In the genomic region with DNA sequence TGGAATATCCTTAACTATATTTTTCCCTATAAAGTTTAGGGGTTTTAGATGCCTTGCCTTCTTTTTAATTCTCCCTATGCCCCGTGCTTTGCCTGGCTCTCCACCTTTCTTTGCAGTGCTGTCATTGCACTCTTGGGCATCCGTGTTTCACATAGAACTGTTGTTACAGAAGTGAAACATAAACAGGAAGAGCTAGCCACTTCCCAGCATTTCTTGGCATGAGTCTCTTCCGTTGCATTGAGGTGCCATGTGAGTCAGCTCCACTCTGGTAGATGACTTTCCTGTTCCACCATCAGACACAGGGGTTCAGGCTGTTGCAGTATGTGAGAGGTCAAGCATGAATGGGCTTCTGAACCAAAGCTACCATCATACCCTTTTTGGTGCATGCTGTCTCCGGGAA, we compare ENCODE assay signal across 8 cellular contexts.
DNase-seq lines count a peak whose midpoint lies in the region; ATAC-seq and TF ChIP-seq lines count a peak whose summit lies in the region.

No MANE protein-coding gene starts in this region.

- H3K14ac ChIP-seq in IMR-90 (replicated peaks; ENCODE audit: low read depth, low read length), result peak overlapping the region; percentile 79

- H2AK5ac ChIP-seq in IMR-90 (ENCODE audit: low read depth, low read length), result no peak overlapping the region

- H3K4me1 ChIP-seq in IMR-90 (ENCODE audit: control insufficient read depth, insufficient read depth, low read length), result peaks cover 4% of the 10 kb centered on the region

- no peaks in the 10 kb centered on the region; a peak in 1 of 4 replicates for H3K79me1 ChIP-seq in IMR-90 (ENCODE audit: low read depth in 1 of 2, low read length in 2 of 2)

- peak overlapping the region; percentile 90 for H2BK120ac ChIP-seq in IMR-90 (ENCODE audit: low read depth, low read length)

- no peaks in the 10 kb centered on the region for H3K27me3 ChIP-seq in IMR-90 (ENCODE audit: control insufficient read depth, insufficient read depth, low read length)

- no peak overlapping the region for H3K9ac ChIP-seq in IMR-90 (ENCODE audit: low read depth, low read length)

- peak overlapping the region; percentile 14 to 60; a peak in 3 of 4 replicates for H4K8ac ChIP-seq in IMR-90 (ENCODE audit: low read depth in 2 of 2, low read length in 2 of 2)

- peak overlapping the region; percentile 85 for H2BK20ac ChIP-seq in IMR-90 (ENCODE audit: low read depth, low read length)

- ATAC-seq in IMR-90 (ENCODE audit: low read depth), result peak; percentile 93
- ATAC-seq in left cardiac atrium, result peak; percentile 67 to 80
- no peak for ATAC-seq in GM21619 (IDR thresholded peaks at IDR 0.05; ENCODE audit: unreplicated experiment)

- CTCF ChIA-PET in IMR-90 (lab: Yijun Ruan, JAX), result interaction anchor here (1.5 kb wide), 1 partner anchor 12 kb away, joined by 6 read pairs; no protein-coding TSS in a partner anchor

- TF ChIP-seq POLR2A in IMR-90 (IDR thresholded peaks at IDR 0.05; ENCODE audit: low read depth, low read length), result no peak

- POLR2A ChIA-PET in IMR-90 (lab: Charles Lee; ENCODE audit: unreplicated experiment), result no interaction called here

- peaks cover 18% of the 10 kb centered on the region for H3K9me1 ChIP-seq in IMR-90 (ENCODE audit: insufficient read depth, low read length)

- H3K36me3 ChIP-seq in IMR-90 (ENCODE audit: control insufficient read depth, insufficient read depth, low read length), result no peaks in the 10 kb centered on the region

- intact Hi-C loops in IMR-90 (cut with micrococcal nuclease), result loop anchor here (2.0 kb wide), 1 partner anchor 150 kb away; no protein-coding TSS in a partner anchor
- intact Hi-C loops in left cardiac atrium (cut with DNase I), result no loop called here

- no peak overlapping the region; the same call in 1 of the 2 replicates for H4K5ac ChIP-seq in IMR-90 (ENCODE audit: low read depth, low read length)

- dilution Hi-C loops in IMR-90 (cut with HindIII; ENCODE audit: low sequenced_read_pairs, unreplicated experiment), result no loop called here

- no peaks in the 10 kb centered on the region for H4K20me1 ChIP-seq in IMR-90 (ENCODE audit: insufficient read depth, low read length)

- H2AK9ac ChIP-seq in IMR-90 (replicated peaks; ENCODE audit: low read depth, low read length, poor library complexity), result no peak overlapping the region

- peak; percentile 12 for TF ChIP-seq RAD21 in IMR-90 (IDR thresholded peaks at IDR 0.05; ENCODE audit: low read length)

- in situ Hi-C loops in IMR-90 (cut with MboI; ENCODE audit: low sequenced_read_pairs), result no loop called here

- no peak overlapping the region for H3K4me3 ChIP-seq in IMR-90 (ENCODE audit: insufficient read depth, low read depth, low read length)

- H2AFZ ChIP-seq in IMR-90 (replicated peaks; ENCODE audit: low read length, poor library complexity), result peak overlapping the region; percentile 58

- BruUV-seq in IMR-90 (replicated peaks; lab: Mats Ljungman, UMichigan), result no TSS peak

- 0 out of 2 replicates have a peak overlapping the region, but pooled peaks have one; percentile 0 for H3K4me2 ChIP-seq in IMR-90 (ENCODE audit: low read depth, low read length)

- no peaks in the 10 kb centered on the region for H3K9me3 ChIP-seq in IMR-90 (ENCODE audit: control insufficient read depth, insufficient read depth, low read length)

- peak overlapping the region; percentile 73 for H2BK5ac ChIP-seq in IMR-90 (ENCODE audit: low read depth, low read length, poor library complexity, severe bottlenecking)

- peak overlapping the region; percentile 9; the same call in 1 of the 2 replicates for H4K91ac ChIP-seq in IMR-90 (ENCODE audit: insufficient read depth, low read depth, low read length)

- peak overlapping the region; percentile 84 for H3K4ac ChIP-seq in IMR-90 (ENCODE audit: low read depth, low read length)

- peak overlapping the region; percentile 6; the same call in 1 of the 2 replicates for H3K27ac ChIP-seq in IMR-90 (ENCODE audit: insufficient read depth, low read length)

- no CpG with 5 or more reads among the region's 4 CpGs for WGBS in IMR-90 (ENCODE audit: extremely low coverage in 2 of 2, insufficient read length in 1 of 2), 2 experiments

- H3K18ac ChIP-seq in IMR-90 (ENCODE audit: low read depth, low read length), result no peak overlapping the region

- no peak overlapping the region for H3K56ac ChIP-seq in IMR-90 (ENCODE audit: extremely low read depth, insufficient read depth, low read length)

- peak overlapping the region; percentile 63; the same call in 1 of the 3 replicates for H2BK15ac ChIP-seq in IMR-90 (ENCODE audit: low read depth, low read length)

- TF ChIP-seq CTCF in IMR-90 (conservative IDR thresholded peaks at IDR 0.05; ENCODE audit: low read depth, low read length), result peak; percentile 34

- peak overlapping the region; percentile 73; the same call in 1 of the 2 replicates for H3K23ac ChIP-seq in IMR-90 (ENCODE audit: low read depth, low read length)

- DNase-seq in NCI-H2196 (lab: John Stamatoyannopoulos, UW; ENCODE audit: unreplicated experiment) (peak; percentile 5), NCI-H2196 treated with DMSO at 0.1 percent for 48 hours (lab: John Stamatoyannopoulos, UW; ENCODE audit: unreplicated experiment) (no peak), IMR-90 (peak; percentile 97), activated T-helper 1 cell treated with Interleukin-2 at 50 U/mL for 16 hours (ENCODE audit: low read depth) (peak; percentile 3), left cardiac atrium (peak; percentile 55), stromal cell of bone marrow (ENCODE audit: low read depth) (peak; percentile 91), cerebellum (ENCODE audit: low spot score) (no peak)

TF ChIP-seq in IMR-90, 13 proteins besides CTCF, POLR2A, EP300 and RAD21:
- TF ChIP-seq FOS (IDR thresholded peaks at IDR 0.05; ENCODE audit: low read depth, low read length), result peak; percentile 59; the same call in 1 of the 2 replicates
- TF ChIP-seq BHLHE40 (IDR thresholded peaks at IDR 0.05; ENCODE audit: low read depth, low read length), result 0 out of 2 replicates have a peak, but pooled peaks have one; percentile 10
- TF ChIP-seq CEBPB (IDR thresholded peaks at IDR 0.05; ENCODE audit: low read depth, low read length), result peak; percentile 60; the same call in 1 of the 2 replicates
- no peak for TF ChIP-seq RFX5 (IDR thresholded peaks at IDR 0.05; ENCODE audit: low read depth, low read length)
- no peak for TF ChIP-seq MAZ (IDR thresholded peaks at IDR 0.05; ENCODE audit: borderline replicate concordance, low read depth, low read length)
- no peak; the same call in 1 of the 2 replicates for TF ChIP-seq NFE2L2 (IDR thresholded peaks at IDR 0.05; ENCODE audit: low read depth, low read length)
- 0 out of 2 replicates have a peak, but pooled peaks have one; percentile 0 for TF ChIP-seq MAFK (IDR thresholded peaks at IDR 0.05; ENCODE audit: low read depth, low read length)
- peak; percentile 31 for TF ChIP-seq SMC3 (IDR thresholded peaks at IDR 0.05; ENCODE audit: low read depth, low read length)
- TF ChIP-seq MXI1 (IDR thresholded peaks at IDR 0.05; ENCODE audit: borderline replicate concordance, low read depth, low read length), result 0 out of 2 replicates have a peak, but pooled peaks have one; percentile 17
TF ChIP-seq in IMR-90: peak in this region for 6.

Comparison
In these comparisons a context has a peak if more than half of its experiments do, and no peak if none do; other contexts are left out.
1. DNase-seq: peak in NCI-H2196 (single experiment), IMR-90 (single experiment), activated T-helper 1 cell treated with Interleukin-2 at 50 U/mL for 16 hours (single experiment), left cardiac atrium (single experiment) and stromal cell of bone marrow (single experiment); none in NCI-H2196 treated with DMSO at 0.1 percent for 48 hours (single experiment) and cerebellum (single experiment).